In genomic region chr1:203643213-203644045, GRCh38 we compare ENCODE assay signal across 8 cellular contexts. TPM values are rescaled to one million over a fixed set of nuclear protein-coding genes. Genes with fewer than 3 reads are reported as not detected.
DNase-seq lines count a peak whose midpoint lies in the region; ATAC-seq and TF ChIP-seq lines count a peak whose summit lies in the region.

No MANE protein-coding gene starts in this region.

- H3K4me3 Mint-ChIP-seq in CD4-positive, CD25-positive, alpha-beta regulatory T cell, result no peak overlapping the region
- H3K4me3 Mint-ChIP-seq in natural killer cell treated with Interleukin-12 subunit alpha and Interleukin-12 subunit beta and Interleukin-15 and Interleukin-18, amount 100 ng/mL, for 72 hours, result no peak overlapping the region

- peaks cover 0 to 2% (median 0%) of the 10 kb centered on the region in 7 donors for H3K9me3 Mint-ChIP-seq in CD4-positive, CD25-positive, alpha-beta regulatory T cell
- no peaks in the 10 kb centered on the region for H3K9me3 Mint-ChIP-seq in natural killer cell treated with Interleukin-12 subunit alpha and Interleukin-12 subunit beta and Interleukin-15 and Interleukin-18, amount 100 ng/mL, for 72 hours

- H3K9me3 ChIP-seq in CD4-positive, CD25-positive, alpha-beta regulatory T cell (ENCODE audit: control insufficient read depth in 2 of 2, low read length in 2 of 2), result no peaks in the 10 kb centered on the region

- ATAC-seq in CD4-positive, CD25-positive, alpha-beta regulatory T cell (ENCODE audit: low read depth in 2 of 2), result no peak
- peak in 1 of 2 donors; percentile 21 for ATAC-seq in natural killer cell treated with Interleukin-12 subunit alpha and Interleukin-12 subunit beta and Interleukin-15 and Interleukin-18, amount 100 ng/mL, for 72 hours
- no peak for ATAC-seq in HG03175 (IDR thresholded peaks at IDR 0.05; ENCODE audit: unreplicated experiment)

- no peak for DNase-seq in CD4-positive, CD25-positive, alpha-beta regulatory T cell
- DNase-seq in NCI-H226 (peak; percentile 43), epithelial cell of esophagus (ENCODE audit: low read depth) (peak; percentile 86), cerebellar cortex (ENCODE audit: low spot score) (no peak), pons (ENCODE audit: low spot score) (no peak)
- no peak for DNase-seq in natural killer cell treated with Interleukin-12 subunit alpha and Interleukin-12 subunit beta and Interleukin-15 and Interleukin-18, amount 100 ng/mL, for 72 hours (ENCODE audit: low spot score)
- no peak for DNase-seq in NK-92 treated with Interleukin-12 subunit alpha and Interleukin-12 subunit beta, amount 100 ng/mL, for 24 hours (lab: John Stamatoyannopoulos, UW)

- no peak overlapping the region for H3K4me3 ChIP-seq in CD4-positive, CD25-positive, alpha-beta regulatory T cell (ENCODE audit: low read depth, low read length)
- no peak overlapping the region for H3K4me3 ChIP-seq in epithelial cell of esophagus (ENCODE audit: low read length)

- H3K4me1 Mint-ChIP-seq in CD4-positive, CD25-positive, alpha-beta regulatory T cell, result peaks cover 12 to 83% (median 60%) of the 10 kb centered on the region in 4 donors
- H3K4me1 Mint-ChIP-seq in natural killer cell treated with Interleukin-12 subunit alpha and Interleukin-12 subunit beta and Interleukin-15 and Interleukin-18, amount 100 ng/mL, for 72 hours (ENCODE audit: low read depth in 2 of 2), result peaks cover 69 to 70% of the 10 kb centered on the region in 2 donors

- no peaks in the 10 kb centered on the region for H3K27me3 ChIP-seq in CD4-positive, CD25-positive, alpha-beta regulatory T cell (ENCODE audit: control insufficient read depth, insufficient read depth, low read length)

- H3K27ac ChIP-seq in CD4-positive, CD25-positive, alpha-beta regulatory T cell (ENCODE audit: insufficient read depth, low read length, poor library complexity, severe bottlenecking), result peak overlapping the region; percentile 17

- H3K36me3 ChIP-seq in CD4-positive, CD25-positive, alpha-beta regulatory T cell (ENCODE audit: control insufficient read depth, insufficient read depth, low read length), result peaks cover 39% of the 10 kb centered on the region

- H3K27ac Mint-ChIP-seq in CD4-positive, CD25-positive, alpha-beta regulatory T cell, result peak overlapping the region in 2 of 3 donors; percentile 91 to 94
- peak overlapping the region; percentile 57 to 80 for H3K27ac Mint-ChIP-seq in natural killer cell treated with Interleukin-12 subunit alpha and Interleukin-12 subunit beta and Interleukin-15 and Interleukin-18, amount 100 ng/mL, for 72 hours

- no peaks in the 10 kb centered on the region for H3K27me3 Mint-ChIP-seq in CD4-positive, CD25-positive, alpha-beta regulatory T cell
- no peaks in the 10 kb centered on the region for H3K27me3 Mint-ChIP-seq in natural killer cell treated with Interleukin-12 subunit alpha and Interleukin-12 subunit beta and Interleukin-15 and Interleukin-18, amount 100 ng/mL, for 72 hours

- TF ChIP-seq CTCF in epithelial cell of esophagus (IDR thresholded peaks at IDR 0.05; ENCODE audit: insufficient read depth, low read depth, low read length, missing control alignments), result no peak

- peaks cover 40% of the 10 kb centered on the region for H3K36me3 Mint-ChIP-seq in CD4-positive, CD25-positive, alpha-beta regulatory T cell
- H3K36me3 Mint-ChIP-seq in natural killer cell treated with Interleukin-12 subunit alpha and Interleukin-12 subunit beta and Interleukin-15 and Interleukin-18, amount 100 ng/mL, for 72 hours, result peaks cover 7% of the 10 kb centered on the region

- H3K4me1 ChIP-seq in CD4-positive, CD25-positive, alpha-beta regulatory T cell (ENCODE audit: control insufficient read depth, insufficient read depth, low read length, poor library complexity, severe bottlenecking), result peaks cover 47% of the 10 kb centered on the region

RNA-seq across cellular contexts. Expression of gene ATP2B4, which starts 16.8 kb away (rescaled TPM):
- 149 TPM for total RNA-seq in CD4-positive, CD25-positive, alpha-beta regulatory T cell
- polyA plus RNA-seq in CD4-positive, CD25-positive, alpha-beta regulatory T cell, result 10 to 100 TPM; 25.8 to 39.6 (median 31.7) TPM
- 100 to 1,000 TPM; 158 to 191 TPM for total RNA-seq in natural killer cell treated with Interleukin-12 subunit alpha and Interleukin-12 subunit beta and Interleukin-15 and Interleukin-18, amount 100 ng/mL, for 72 hours

Comparison
In these comparisons a context has a peak if more than half of its experiments do, and no peak if none do; other contexts are left out.
1. DNase-seq: peak in NCI-H226 (single experiment) and epithelial cell of esophagus (single experiment); none in CD4-positive, CD25-positive, alpha-beta regulatory T cell (0 of 3), natural killer cell treated with Interleukin-12 subunit alpha and Interleukin-12 subunit beta and Interleukin-15 and Interleukin-18, amount 100 ng/mL, for 72 hours (single experiment), cerebellar cortex (single experiment), NK-92 treated with Interleukin-12 subunit alpha and Interleukin-12 subunit beta, amount 100 ng/mL, for 24 hours (single experiment) and pons (single experiment).